Comparison of ENCODE assay signal across 9 cellular contexts in genomic region chr5:17315710-17316221, GRCh38.
DNase-seq lines count a peak whose midpoint lies in the region; TF ChIP-seq lines count a peak whose summit lies in the region.
"Had no signal": no experiment of that assay in that cellular context is flagged by ENCODE, and none has a peak within 500 bp of the region (broad histone marks: within the 10 kb centered on the region; RNA-seq: fewer than 3 reads in every experiment).

No MANE protein-coding gene starts in this region.

- H3K79me2 ChIP-seq in DOHH2 (ENCODE audit: control insufficient read depth, low read length) (no peaks in the 10 kb centered on the region), Karpas-422 (ENCODE audit: low read length) (no peaks in the 10 kb centered on the region)

- H3K4me1 ChIP-seq in DOHH2 (ENCODE audit: control insufficient read depth, low read length) (peaks cover 62% of the 10 kb centered on the region), Karpas-422 (ENCODE audit: low read length) (peaks cover 53% of the 10 kb centered on the region), neutrophil (ENCODE audit: control insufficient read depth in 1 of 2, insufficient read depth in 1 of 2, low read depth in 1 of 2, low read length in 1 of 2) (peaks cover 30% of the 10 kb centered on the region in 2 experiments), left ventricle myocardium inferior (no peaks in the 10 kb centered on the region)

- no peaks in the 10 kb centered on the region for H3K9me2 ChIP-seq in DOHH2 (replicated peaks; ENCODE audit: control insufficient read depth, low read length)
- H3K9me2 ChIP-seq in Karpas-422 (replicated peaks; ENCODE audit: insufficient read depth, low read length), result no peaks in the 10 kb centered on the region

- no peaks in the 10 kb centered on the region for H3K27me3 ChIP-seq in DOHH2 (ENCODE audit: control insufficient read depth, low read length)
- no peaks in the 10 kb centered on the region for H3K27me3 ChIP-seq in Karpas-422 (ENCODE audit: low read length)
- no peaks in the 10 kb centered on the region for H3K27me3 ChIP-seq in neutrophil
- no peaks in the 10 kb centered on the region for H3K27me3 ChIP-seq in left ventricle myocardium inferior (ENCODE audit: low read depth)

- H3K27ac ChIP-seq in DOHH2 (ENCODE audit: low read depth, low read length), result peak overlapping the region; percentile 94
- peak overlapping the region; percentile 97 for H3K27ac ChIP-seq in Karpas-422 (ENCODE audit: low read length)
- H3K27ac ChIP-seq in neutrophil, result peak overlapping the region; percentile 71
- H3K27ac ChIP-seq in left ventricle myocardium inferior (replicated peaks), result no peak overlapping the region

- no peaks in the 10 kb centered on the region for H3K9me3 ChIP-seq in DOHH2 (ENCODE audit: control insufficient read depth, insufficient read depth, low read length)
- no peaks in the 10 kb centered on the region for H3K9me3 ChIP-seq in Karpas-422 (ENCODE audit: low read length)
- no peaks in the 10 kb centered on the region for H3K9me3 ChIP-seq in neutrophil
- no peaks in the 10 kb centered on the region for H3K9me3 ChIP-seq in left ventricle myocardium inferior (replicated peaks)

- peaks cover 36% of the 10 kb centered on the region for H3F3A ChIP-seq in DOHH2 (ENCODE audit: control insufficient read depth, insufficient read depth)

- H4K20me1 ChIP-seq in DOHH2 (ENCODE audit: control insufficient read depth, insufficient read depth, low read depth, low read length), result no peaks in the 10 kb centered on the region
- H4K20me1 ChIP-seq in Karpas-422 (ENCODE audit: insufficient read depth, low read depth, low read length), result no peaks in the 10 kb centered on the region

- peak overlapping the region; percentile 19 for H2AFZ ChIP-seq in Karpas-422 (ENCODE audit: low read length)

- H3K4me2 ChIP-seq in DOHH2 (ENCODE audit: low read length), result peak overlapping the region; percentile 68
- peak overlapping the region; percentile 68 for H3K4me2 ChIP-seq in Karpas-422 (ENCODE audit: low read depth, low read length, poor library complexity, severe bottlenecking)

- DNase-seq in Karpas-422 (peak; percentile 45), amniotic epithelial cell (ENCODE audit: low read depth) (peak; percentile 54), left ventricle myocardium inferior (no peak)
- DNase-seq in activated CD4-positive, alpha-beta T cell treated with anti-CD3 and anti-CD28 coated beads for 48 hours, result no peak
- no peak for DNase-seq in activated T-cell treated with anti-CD3 and anti-CD28 coated beads, Interleukin-2, amount 50 U/mL, for 48 hours
- DNase-seq: natural killer cell; stimulated activated naive CD8-positive, alpha-beta T cell treated with anti-CD3 and anti-CD28 coated beads, Interleukin-15, amount 100 ng/mL, for 72 hours had no signal

- H3K36me3 ChIP-seq in DOHH2 (ENCODE audit: control insufficient read depth, low read length) (0 out of 2 replicates have a peak, but pooled peaks cover 2% of the 10 kb centered on the region), Karpas-422 (ENCODE audit: insufficient read depth, low read length) (no peaks in the 10 kb centered on the region), neutrophil (no peaks in the 10 kb centered on the region), left ventricle myocardium inferior (no peaks in the 10 kb centered on the region)

- intact Hi-C loops in left ventricle myocardium inferior (cut with micrococcal nuclease), result no loop called here

- peak overlapping the region; percentile 65 for H3K9ac ChIP-seq in Karpas-422 (ENCODE audit: low read length)

- H3K4me3 ChIP-seq in DOHH2 (ENCODE audit: low read length) (peak overlapping the region; percentile 76), Karpas-422 (ENCODE audit: low read length) (peak overlapping the region; percentile 47), neutrophil (ENCODE audit: low read depth in 1 of 2, low read length in 1 of 2) (no peak overlapping the region), left ventricle myocardium inferior (no peak overlapping the region)

- TF ChIP-seq CTCF in DOHH2 (IDR thresholded peaks at IDR 0.05; ENCODE audit: low read depth, low read length, poor library complexity, severe bottlenecking), result no peak
- TF ChIP-seq CTCF in neutrophil (IDR thresholded peaks at IDR 0.05), result no peak
- TF ChIP-seq CTCF in left ventricle myocardium inferior (IDR thresholded peaks at IDR 0.05; ENCODE audit: borderline replicate concordance), result no peak

Comparison
In these comparisons a context has a peak if more than half of its experiments do, and no peak if none do; other contexts are left out.
1. H3K4me3 ChIP-seq: peak in DOHH2 (single experiment) and Karpas-422 (single experiment); none in neutrophil (0 of 2) and left ventricle myocardium inferior (single experiment).
2. DNase-seq: peak in Karpas-422 (single experiment) and amniotic epithelial cell (single experiment); none in activated CD4-positive, alpha-beta T cell treated with anti-CD3 and anti-CD28 coated beads for 48 hours (single experiment), left ventricle myocardium inferior (single experiment) and activated T-cell treated with anti-CD3 and anti-CD28 coated beads, Interleukin-2, amount 50 U/mL, for 48 hours (0 of 2).